8 cellular contexts compared by ENCODE assay signal in the genomic region with DNA sequence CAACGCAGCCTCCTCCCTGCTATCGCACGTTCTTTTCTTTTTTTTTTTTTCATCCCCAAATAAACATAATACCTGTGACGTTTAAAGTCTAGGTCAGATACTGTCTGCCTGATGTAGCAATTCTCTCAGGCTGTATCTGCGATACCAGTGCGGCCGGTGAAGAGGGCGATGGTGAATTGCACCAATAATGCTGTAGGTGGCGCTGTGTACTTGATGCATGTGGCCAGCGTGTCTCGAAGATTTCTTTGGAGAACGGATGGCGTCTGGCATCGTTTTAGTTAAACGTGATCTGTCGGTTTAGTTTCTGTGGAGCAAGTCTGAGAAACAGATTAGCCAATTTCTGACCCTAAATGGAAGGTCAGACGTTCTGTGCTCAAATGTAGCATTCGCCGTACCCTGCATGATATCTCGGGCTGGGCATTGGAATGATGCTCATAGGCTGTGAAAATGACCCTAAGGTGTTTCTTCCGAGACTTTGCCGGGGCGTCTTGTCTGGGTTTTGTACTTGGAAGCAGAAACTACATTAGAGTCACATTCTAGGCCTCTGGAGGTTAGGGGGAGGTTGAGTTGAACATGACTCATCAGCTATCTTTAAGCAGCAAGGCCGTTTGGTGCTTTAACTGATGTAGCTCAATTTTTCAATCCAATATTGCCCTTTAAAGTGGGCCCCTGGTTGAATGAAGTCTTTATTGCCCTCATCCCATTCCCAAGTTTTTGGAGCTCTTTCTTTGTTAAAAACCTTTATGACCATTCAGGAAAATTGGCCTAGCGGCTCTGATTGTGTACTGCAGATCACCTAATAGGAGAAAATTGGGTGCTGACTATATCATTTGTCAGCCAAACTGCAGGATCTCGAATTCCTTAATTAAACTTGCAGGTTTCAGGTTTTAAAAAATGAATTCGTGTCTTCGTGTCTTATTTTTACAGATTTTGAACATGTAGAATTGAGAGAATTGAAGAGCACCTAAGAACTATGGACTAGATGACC.
A peak's percentile ranks its signal among the peaks of the same experiment; 100 is the strongest.
DNase-seq lines count a peak whose midpoint lies in the region; ATAC-seq, FAIRE-seq and TF ChIP-seq lines count a peak whose summit lies in the region.

No MANE protein-coding gene starts in this region.

- in situ Hi-C loops in GM13976 (cut with MboI; ENCODE audit: low sequenced_read_pairs, unreplicated experiment): no loop called here

- ATAC-seq in A549 (peak; percentile 64 to 85; a peak in 5 of 6 replicates), left ventricle myocardium superior (peak; percentile 88), HG02840 (IDR thresholded peaks at IDR 0.05; ENCODE audit: low FRiP score, unreplicated experiment) (no peak)

- TF ChIP-seq RAD21 in A549 (conservative IDR thresholded peaks at IDR 0.05 in 1 of 2, IDR thresholded peaks at IDR 0.05 in 1 of 2): peak; percentile 62 to 73

- BruUV-seq in PC-9 (replicated peaks; lab: Mats Ljungman, UMichigan): no TSS peak

- no peaks in the 10 kb centered on the region for H3K79me2 ChIP-seq in PC-9 (ENCODE audit: low read depth)

- no peaks in the 10 kb centered on the region for H4K20me1 ChIP-seq in PC-9 (ENCODE audit: insufficient read depth)

- H3K9ac ChIP-seq in adipocyte (ENCODE audit: low read length): no peak overlapping the region

- H3K4me2 ChIP-seq in A549 (no peak overlapping the region), PC-9 (no peak overlapping the region)

- H3K4me1 ChIP-seq in A549 (0 out of 3 replicates have a peak, but pooled peaks cover 2% of the 10 kb centered on the region), PC-9 (replicated peaks; ENCODE audit: insufficient read depth) (no peaks in the 10 kb centered on the region), adipocyte (ENCODE audit: control insufficient read depth, insufficient read depth, low read length) (peaks cover 8% of the 10 kb centered on the region)

- H3K36me3 ChIP-seq in PC-9 (ENCODE audit: low read depth): no peaks in the 10 kb centered on the region
- no peaks in the 10 kb centered on the region for H3K36me3 ChIP-seq in adipocyte (ENCODE audit: control insufficient read depth, insufficient read depth, low read length, severe bottlenecking)

- CTCF ChIA-PET in A549 (lab: Yijun Ruan, JAX): interaction anchor here (0.8 to 2.0 kb wide), 5 partner anchors 9 to 13 kb away, joined by 3 to 10 read pairs (median 4); no protein-coding TSS in a partner anchor
- CTCF ChIA-PET in PC-9 (lab: Charles Lee): interaction anchor here (1.0 kb wide), 1 partner anchor 74 kb away, joined by 3 read pairs; no protein-coding TSS in a partner anchor

- WGBS in A549 (ENCODE audit: missing lambda C conversion rate): 16% methylated on average over 27 of the region's 28 CpGs

- no peak overlapping the region for H3K27ac ChIP-seq in A549
- no peak overlapping the region for H3K27ac ChIP-seq in PC-9

- H3K4me3 ChIP-seq in A549: no peak overlapping the region
- no peak overlapping the region for H3K4me3 ChIP-seq in Jurkat, Clone E6-1 (ENCODE audit: low read length)
- no peak overlapping the region for H3K4me3 ChIP-seq in PC-9
- peak overlapping the region; percentile 33 for H3K4me3 ChIP-seq in adipocyte (ENCODE audit: low read length)

- no peaks in the 10 kb centered on the region for H3F3A ChIP-seq in PC-9 (ENCODE audit: insufficient read depth, low read depth)

- no peaks in the 10 kb centered on the region for H3K9me2 ChIP-seq in PC-9 (ENCODE audit: insufficient read depth)

- intact Hi-C loops in PC-9 (cut with micrococcal nuclease; ENCODE audit: unreplicated experiment): loop anchor here (5.0 kb wide), 1 partner anchor 83 kb away; no protein-coding TSS in a partner anchor
- intact Hi-C loops in left ventricle myocardium superior (cut with micrococcal nuclease): loop anchor here (1.0 kb wide), 1 partner anchor 76 kb away; no protein-coding TSS in a partner anchor

- peak in 1 of 2 experiments; percentile 60 for DNase-seq in A549 (ENCODE audit: low read depth in 1 of 2, low spot score in 1 of 2)
- DNase-seq in GM13976 (ENCODE audit: low spot score): no peak
- peak; percentile 28 for DNase-seq in Jurkat, Clone E6-1 (ENCODE audit: low read depth, low spot score)
- peak in 1 of 2 experiments; percentile 34 for DNase-seq in PC-9
- peak; percentile 79 for DNase-seq in adipocyte (ENCODE audit: low read depth)
- peak; percentile 59 for DNase-seq in left ventricle myocardium superior
- DNase-seq in renal cortical epithelial cell (ENCODE audit: low read depth): peak; percentile 46

- H2AFZ ChIP-seq in PC-9: no peak overlapping the region

- POLR2A ChIA-PET in A549 (lab: Yijun Ruan, JAX) (no interaction called here), PC-9 (lab: Charles Lee; ENCODE audit: unreplicated experiment) (interaction anchor here (0.7 kb wide), 1 partner anchor 280 kb away, joined by 8 read pairs; no protein-coding TSS in a partner anchor)

- FAIRE-seq in A549 (lab: Jason Lieb, UNC): no peak

- TF ChIP-seq CTCF in A549 (IDR thresholded peaks at IDR 0.05): peak; percentile 59
- peak; percentile 60 for TF ChIP-seq CTCF in GM13976 (IDR thresholded peaks at IDR 0.05; ENCODE audit: borderline replicate concordance, control extremely low read depth, extremely low read depth, insufficient read depth, missing control alignments)
- TF ChIP-seq CTCF in PC-9 (conservative IDR thresholded peaks at IDR 0.05): peak; percentile 81

- H3K27me3 ChIP-seq in PC-9 (ENCODE audit: insufficient read depth, low read depth) (0 out of 2 replicates have a peak, but pooled peaks cover 6% of the 10 kb centered on the region), adipocyte (replicated peaks; ENCODE audit: control insufficient read depth, insufficient read depth, low read length) (peaks cover 3% of the 10 kb centered on the region)

- TF ChIP-seq EP300 in A549 (IDR thresholded peaks at IDR 0.05): no peak

- no peak for TF ChIP-seq POLR2A in A549 (IDR thresholded peaks at IDR 0.05; ENCODE audit: low read length)

- H3K9me3 ChIP-seq in A549 (no peaks in the 10 kb centered on the region), PC-9 (ENCODE audit: insufficient read depth, low read depth) (no peaks in the 10 kb centered on the region), adipocyte (ENCODE audit: control insufficient read depth, low read length) (no peaks in the 10 kb centered on the region)

TF ChIP-seq in A549, 52 proteins besides CTCF, POLR2A, EP300 and RAD21:
- TF ChIP-seq, protein P1, sequence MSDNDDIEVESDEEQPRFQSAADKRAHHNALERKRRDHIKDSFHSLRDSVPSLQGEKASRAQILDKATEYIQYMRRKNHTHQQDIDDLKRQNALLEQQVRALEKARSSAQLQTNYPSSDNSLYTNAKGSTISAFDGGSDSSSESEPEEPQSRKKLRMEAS (IDR thresholded peaks at IDR 0.05): peak; percentile 68; the same call in 1 of the 2 replicates
- peak; percentile 21; the same call in 1 of the 3 replicates for TF ChIP-seq SMC3 (IDR thresholded peaks at IDR 0.05)
- TF ChIP-seq TFCP2L1 (CRISPR knock-in tag; IDR thresholded peaks at IDR 0.05): no peak
- no peak for TF ChIP-seq FOSL2 (IDR thresholded peaks at IDR 0.05)
- 0 out of 2 replicates have a peak, but pooled peaks have one; percentile 17 for TF ChIP-seq FOSL2 (CRISPR knock-in tag; IDR thresholded peaks at IDR 0.05)
